Comparison of ENCODE assay signal across 22 cellular contexts in genomic region chr17:64591944-64592343, GRCh38.
DNase-seq lines count a peak whose midpoint lies in the region; ATAC-seq, FAIRE-seq and TF ChIP-seq lines count a peak whose summit lies in the region.
"Had no signal": no experiment of that assay in that cellular context is flagged by ENCODE, and none has a peak within 500 bp of the region (broad histone marks: within the 10 kb centered on the region; RNA-seq: fewer than 3 reads in every experiment).

No MANE protein-coding gene starts in this region.

- H3K27ac Mint-ChIP-seq in activated naive CD8-positive, alpha-beta T cell: peak overlapping the region; percentile 19
- H3K27ac Mint-ChIP-seq in activated naive CD8-positive, alpha-beta T cell treated with anti-CD3 and anti-CD28 coated beads for 36 hours: no peak overlapping the region
- H3K27ac Mint-ChIP-seq in progenitor cell of endocrine pancreas: peak overlapping the region; percentile 25

- WGBS in GM12878 (ENCODE audit: insufficient coverage, insufficient replicate concordance, low lambda C conversion rate, missing lambda C conversion rate): 100% methylated on average over 1 of the region's 1 CpG

- in situ Hi-C loops in GM12878 (cut with MboI): no loop called here

- H3K9ac ChIP-seq in GM12878 (ENCODE audit: control insufficient read depth, insufficient read depth, low read length): no peak overlapping the region
- H3K9ac ChIP-seq: KMS-11 had no signal

- POLR2A ChIA-PET in GM12878 (lab: Charles Lee): no interaction called here

- DNase-seq in activated naive CD8-positive, alpha-beta T cell treated with anti-CD3 and anti-CD28 coated beads for 36 hours: no peak
- no peak for DNase-seq in GM12878 (ENCODE audit: low read depth, low spot score)
- no peak for DNase-seq in left lobe of liver (ENCODE audit: low spot score)
- DNase-seq in progenitor cell of endocrine pancreas (ENCODE audit: low spot score, unreplicated experiment): no peak
- no peak for DNase-seq in C1 segment of cervical spinal cord (lab: John Stamatoyannopoulos, UW)
- DNase-seq in WERI-Rb-1: no peak
- DNase-seq: IMR-90, NCI-H1092 treated with DMSO at 0.1 percent for 48 hours, NCI-H1436 treated with DMSO at 0.1 percent for 48 hours, NCI-H1930, NCI-H226, NCI-H510A treated with DMSO at 0.1 percent for 48 hours, NCI-H748 treated with DMSO at 0.1 percent for 48 hours, PC-9, SHP77 treated with DMSO at 0.1 percent for 48 hours had no signal

- TF ChIP-seq CTCF in GM12878 (IDR thresholded peaks at IDR 0.05 in 2 of 3, conservative IDR thresholded peaks at IDR 0.05 in 1 of 3; ENCODE audit: control insufficient read depth in 2 of 3, extremely low read depth in 1 of 3, insufficient read depth in 1 of 3, low read depth in 3 of 3, low read length in 3 of 3): no peak
- TF ChIP-seq CTCF in progenitor cell of endocrine pancreas (IDR thresholded peaks at IDR 0.05; ENCODE audit: unreplicated experiment): no peak
- no peak for TF ChIP-seq CTCF in WERI-Rb-1 (IDR thresholded peaks at IDR 0.05; ENCODE audit: low read depth, low read length)

- ATAC-seq in GM12878 (no peak), left lobe of liver (peak; percentile 68), HG03354 (IDR thresholded peaks at IDR 0.05; ENCODE audit: poor library complexity, severe bottlenecking, unreplicated experiment) (no peak)

- no peak for TF ChIP-seq RAD21 in GM12878 (IDR thresholded peaks at IDR 0.05; ENCODE audit: insufficient read depth, low read depth, low read length)

- H3K36me3 Mint-ChIP-seq in activated naive CD8-positive, alpha-beta T cell: peaks cover 10% of the 10 kb centered on the region
- H3K36me3 Mint-ChIP-seq in activated naive CD8-positive, alpha-beta T cell treated with anti-CD3 and anti-CD28 coated beads for 36 hours: peaks cover 8% of the 10 kb centered on the region
- H3K36me3 Mint-ChIP-seq in progenitor cell of endocrine pancreas (ENCODE audit: insufficient read depth): peaks cover 11% of the 10 kb centered on the region

- no peaks in the 10 kb centered on the region for H4K20me1 ChIP-seq in GM12878 (ENCODE audit: control insufficient read depth, insufficient read depth)

- TF ChIP-seq POLR2A in GM12878 (IDR thresholded peaks at IDR 0.05; ENCODE audit: low read depth, low read length): no peak

- intact Hi-C loops in GM12878 (cut with micrococcal nuclease; ENCODE audit: unreplicated experiment): no loop called here

- H3K4me3 Mint-ChIP-seq in activated naive CD8-positive, alpha-beta T cell: no peak overlapping the region
- H3K4me3 Mint-ChIP-seq in activated naive CD8-positive, alpha-beta T cell treated with anti-CD3 and anti-CD28 coated beads for 36 hours: no peak overlapping the region
- H3K4me3 Mint-ChIP-seq in progenitor cell of endocrine pancreas (ENCODE audit: low read depth): no peak overlapping the region
- H3K4me3 Mint-ChIP-seq: CD14-positive monocyte had no signal

- BruUV-seq in GM12878 (replicated peaks; lab: Mats Ljungman, UMichigan): TSS peak; percentile 29

- no peaks in the 10 kb centered on the region for H3K9me3 ChIP-seq in GM12878 (replicated peaks; ENCODE audit: control insufficient read depth, insufficient read depth, low read length)
- no peaks in the 10 kb centered on the region for H3K9me3 ChIP-seq in WERI-Rb-1 (ENCODE audit: severe bottlenecking)
- H3K9me3 ChIP-seq: HAP-1 had no signal

- no peak for TF ChIP-seq EP300 in GM12878 (IDR thresholded peaks at IDR 0.05; ENCODE audit: borderline replicate concordance in 1 of 2, control insufficient read depth in 1 of 2, low read depth in 2 of 2, low read length in 2 of 2)

- no peaks in the 10 kb centered on the region for H3K27me3 Mint-ChIP-seq in activated naive CD8-positive, alpha-beta T cell
- H3K27me3 Mint-ChIP-seq in activated naive CD8-positive, alpha-beta T cell treated with anti-CD3 and anti-CD28 coated beads for 36 hours: no peaks in the 10 kb centered on the region
- H3K27me3 Mint-ChIP-seq in progenitor cell of endocrine pancreas: no peaks in the 10 kb centered on the region

- RAD21 ChIA-PET in GM12878 (lab: Charles Lee; ENCODE audit: unreplicated experiment): no interaction called here

- H3K4me1 ChIP-seq in GM12878 (ENCODE audit: control insufficient read depth, insufficient read depth, low read length): no peaks in the 10 kb centered on the region

- FAIRE-seq in GM12878 (lab: Jason Lieb, UNC): no peak
- FAIRE-seq: HTR-8/SVneo had no signal

- H3K4me3 ChIP-seq in GM12878 (no peak overlapping the region), WERI-Rb-1 (ENCODE audit: low read depth, low read length) (no peak overlapping the region)
- H3K4me3 ChIP-seq: HAP-1, PC-9 had no signal

- H3K36me3 ChIP-seq in GM12878 (ENCODE audit: control insufficient read depth in 2 of 2, insufficient read depth in 2 of 2, low read length in 1 of 2) (no peaks in the 10 kb centered on the region; a peak in 1 of 4 replicates), WERI-Rb-1 (peaks cover 2% of the 10 kb centered on the region; the same call in 1 of the 2 replicates)

- H3K79me2 ChIP-seq in GM12878 (ENCODE audit: control insufficient read depth, insufficient read depth, low read length): no peaks in the 10 kb centered on the region

- peaks cover 6% of the 10 kb centered on the region for H3K4me1 Mint-ChIP-seq in activated naive CD8-positive, alpha-beta T cell (ENCODE audit: low read depth)
- H3K4me1 Mint-ChIP-seq in activated naive CD8-positive, alpha-beta T cell treated with anti-CD3 and anti-CD28 coated beads for 36 hours: peaks cover 15% of the 10 kb centered on the region
- no peaks in the 10 kb centered on the region for H3K4me1 Mint-ChIP-seq in progenitor cell of endocrine pancreas (ENCODE audit: low read depth)

- H3K9me3 Mint-ChIP-seq in activated naive CD8-positive, alpha-beta T cell (ENCODE audit: low read depth): no peaks in the 10 kb centered on the region
- no peaks in the 10 kb centered on the region for H3K9me3 Mint-ChIP-seq in activated naive CD8-positive, alpha-beta T cell treated with anti-CD3 and anti-CD28 coated beads for 36 hours
- no peaks in the 10 kb centered on the region for H3K9me3 Mint-ChIP-seq in progenitor cell of endocrine pancreas (ENCODE audit: low read depth)
- H3K9me3 Mint-ChIP-seq: CD14-positive monocyte had no signal

- CTCF ChIA-PET in GM12878 (lab: Yijun Ruan, JAX): interaction anchor here (0.5 to 0.7 kb wide), 2 partner anchors 164 to 283 kb away, joined by 3 read pairs; no protein-coding TSS in a partner anchor

- SMC1A ChIA-PET in GM12878 (lab: Charles Lee; ENCODE audit: uncharacterized antibody, unreplicated experiment): interaction anchor here (1.2 to 1.3 kb wide), 2 partner anchors 12 to 87 kb away, joined by 3 to 4 read pairs; no protein-coding TSS in a partner anchor

- no peak overlapping the region for H3K4me2 ChIP-seq in GM12878 (ENCODE audit: control insufficient read depth, insufficient read depth)
- H3K4me2 ChIP-seq: KMS-11, PC-9 had no signal

- no peak overlapping the region for H2AFZ ChIP-seq in GM12878 (ENCODE audit: control insufficient read depth, low read depth, low read length)
- H2AFZ ChIP-seq: PC-9 had no signal

- H3K27me3 ChIP-seq in GM12878 (replicated peaks in 1 of 2; ENCODE audit: control insufficient read depth in 2 of 2, insufficient read depth in 2 of 2, low read length in 1 of 2): no peaks in the 10 kb centered on the region
- no peaks in the 10 kb centered on the region for H3K27me3 ChIP-seq in WERI-Rb-1 (ENCODE audit: insufficient read depth, low read depth, severe bottlenecking)

- no peak overlapping the region for H3K27ac ChIP-seq in GM12878 (ENCODE audit: control insufficient read depth, insufficient read depth)
- no peak overlapping the region for H3K27ac ChIP-seq in WERI-Rb-1
- H3K27ac ChIP-seq: KMS-11, RWPE1 had no signal

TF ChIP-seq in GM12878, 131 proteins besides CTCF, POLR2A, EP300 and RAD21 (continues in another document):
- TF ChIP-seq ZSCAN29 (IDR thresholded peaks at IDR 0.05) (no peak), CHD1 (IDR thresholded peaks at IDR 0.05; ENCODE audit: low read depth, low read length) (no peak), SMAD1 (IDR thresholded peaks at IDR 0.05; ENCODE audit: low read depth, partially characterized antibody) (no peak), POLR2AphosphoS5 (IDR thresholded peaks at IDR 0.05; ENCODE audit: low read length) (no peak), EGR1 (IDR thresholded peaks at IDR 0.05; ENCODE audit: borderline replicate concordance in 1 of 2, low read depth in 2 of 2, low read length in 2 of 2) (no peak), SIN3A (IDR thresholded peaks at IDR 0.05; ENCODE audit: low read depth, low read length) (no peak), YY1 (IDR thresholded peaks at IDR 0.05; ENCODE audit: low read depth, low read length) (no peak), ELK1 (IDR thresholded peaks at IDR 0.05; ENCODE audit: low read depth, low read length) (no peak)
